Comparison of ENCODE assay signal across 9 cellular contexts in the genomic region with DNA sequence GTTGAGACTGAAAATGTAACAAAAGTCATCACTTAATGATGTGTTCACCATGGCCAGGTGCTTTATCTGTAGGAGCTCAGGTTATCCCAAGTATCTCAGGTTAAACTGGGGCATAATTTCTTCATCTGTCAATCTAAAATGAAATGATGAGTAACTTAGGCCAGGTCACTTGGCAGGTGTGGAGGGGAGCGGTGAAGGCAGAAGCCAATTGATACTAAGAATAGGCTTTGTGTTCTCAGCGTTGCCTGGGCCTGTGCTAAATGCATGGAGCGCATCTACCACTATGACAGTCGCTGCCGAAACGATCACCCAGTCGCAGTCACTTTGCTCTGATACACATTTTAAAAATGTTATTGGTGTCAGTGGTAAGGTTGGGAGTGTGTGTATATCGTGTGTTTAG.
"Had no signal": no experiment of that assay in that cellular context is flagged by ENCODE, and none has a peak within 500 bp of the region (broad histone marks: within the 10 kb centered on the region; RNA-seq: fewer than 3 reads in every experiment).

No MANE protein-coding gene starts in this region.

- H3K36me3 ChIP-seq: HAP-1 had no signal

- H3K4me2 ChIP-seq: GM23338 had no signal

- H3K9me3 ChIP-seq: HAP-1 had no signal

- H3K27ac ChIP-seq: GM23248 had no signal

- H3K4me3 ChIP-seq: GM23248, GM23338, HAP-1 had no signal

- H3K4me1 ChIP-seq: HAP-1 had no signal

- DNase-seq: GM23248, GOT3, H7, H9, HCEC 1CT, HFFc6 had no signal

- ATAC-seq: GM23338, HCT116 had no signal

- H2AFZ ChIP-seq: GM23248, GM23338 had no signal

- H3K9ac ChIP-seq: GM23248 had no signal
